In genomic region chr17:2547176-2547575, GRCh38 we compare ENCODE assay signal across 16 cellular contexts. TPM values are rescaled to one million over a fixed set of nuclear protein-coding genes. Genes with fewer than 3 reads are reported as not detected.
DNase-seq lines count a peak whose midpoint lies in the region; ATAC-seq, FAIRE-seq and TF ChIP-seq lines count a peak whose summit lies in the region.
"Had no signal": no experiment of that assay in that cellular context is flagged by ENCODE, and none has a peak within 500 bp of the region (broad histone marks: within the 10 kb centered on the region; RNA-seq: fewer than 3 reads in every experiment).

No MANE protein-coding gene starts in this region.

- H3K4me3 ChIP-seq in ACC112 (ENCODE audit: low read depth, low read length) (peak overlapping the region; percentile 21; the same call in 1 of the 2 replicates), foreskin fibroblast (ENCODE audit: low read depth in 1 of 2, low read length in 2 of 2) (no peak overlapping the region), kidney (ENCODE audit: low read length in 2 of 2) (no peak overlapping the region)
- H3K4me3 ChIP-seq: SJSA1, stomach had no signal

- DNase-seq in HCEC 1CT (peak; percentile 24), SK-MEL-5 (ENCODE audit: low read depth, low spot score) (peak; percentile 60), foreskin fibroblast (peak; percentile 10 to 45), midbrain (lab: John Stamatoyannopoulos, UW) (no peak), kidney (no peak)
- DNase-seq in activated T-helper 1 cell treated with anti-CD3 and anti-CD28 coated beads, Interleukin-12 subunit alpha, Interleukin-12 subunit beta, Interleukin-2, Interleukin-4 antibody, amounts not matched to agents 30 ng/mL and 10 ng/mL and 1 ng/mL, durations not matched to agents 14 hours and 24 hours and 36 hours (ENCODE audit: low spot score) = no peak
- DNase-seq: activated B cell treated with CpG ODN at 0.5 μM for 24 hours; amygdala; C1 segment of cervical spinal cord; NCI-H510A; posterior cingulate gyrus; stimulated activated CD4-positive, alpha-beta T cell treated with anti-CD3 and anti-CD28 coated beads, Interleukin-2, amount 100 ng/mL, for 48 hours; stomach had no signal

- no peak overlapping the region for H3K9ac ChIP-seq in kidney (ENCODE audit: low read length in 2 of 2)

- H3K36me3 ChIP-seq in ACC112 (ENCODE audit: insufficient read depth, low read length) (no peaks in the 10 kb centered on the region), kidney (ENCODE audit: control insufficient read depth in 1 of 2, insufficient read depth in 2 of 2, low read length in 2 of 2) (no peaks in the 10 kb centered on the region)
- H3K36me3 ChIP-seq: SJSA1, stomach had no signal

- H3K27ac ChIP-seq in ACC112 (ENCODE audit: low read depth, low read length) (no peak overlapping the region), kidney (ENCODE audit: low read depth in 2 of 2, low read length in 2 of 2) (no peak overlapping the region)
- H3K27ac ChIP-seq: SJSA1, stomach had no signal

- no peaks in the 10 kb centered on the region; the same call in 1 of the 2 replicates for H3K27me3 ChIP-seq in ACC112 (ENCODE audit: insufficient read depth, low read length)
- H3K27me3 ChIP-seq: SJSA1 had no signal

- no peak for ATAC-seq in GM18867 (IDR thresholded peaks at IDR 0.05; ENCODE audit: unreplicated experiment)

- no peak for FAIRE-seq in kidney (lab: Jason Lieb, UNC)

- TF ChIP-seq CTCF in foreskin fibroblast (IDR thresholded peaks at IDR 0.05; ENCODE audit: low read depth, low read length) (no peak), kidney (IDR thresholded peaks at IDR 0.05; ENCODE audit: borderline replicate concordance, extremely low read depth, insufficient read depth) (no peak)

- H3K4me1 ChIP-seq in ACC112 (ENCODE audit: control insufficient read depth, insufficient read depth, low read length, unreplicated experiment) (no peaks in the 10 kb centered on the region), kidney (ENCODE audit: control insufficient read depth in 1 of 2, insufficient read depth in 1 of 2, low read depth in 1 of 2, low read length in 2 of 2) (no peaks in the 10 kb centered on the region)
- H3K4me1 ChIP-seq: SJSA1 had no signal

- H3K9me3 Mint-ChIP-seq in activated T-helper 1 cell treated with anti-CD3 and anti-CD28 coated beads, Interleukin-12 subunit alpha, Interleukin-12 subunit beta, Interleukin-2, Interleukin-4 antibody, amounts not matched to agents 30 ng/mL and 10 ng/mL and 1 ng/mL, durations not matched to agents 14 hours and 24 hours and 36 hours = no peaks in the 10 kb centered on the region
- H3K9me3 Mint-ChIP-seq: activated B cell treated with CpG ODN at 0.5 μM for 24 hours had no signal

- H3K79me2 ChIP-seq in ACC112 (ENCODE audit: control insufficient read depth, insufficient read depth, low read length, unreplicated experiment) = no peaks in the 10 kb centered on the region

- H3K4me3 Mint-ChIP-seq in activated T-helper 1 cell treated with anti-CD3 and anti-CD28 coated beads, Interleukin-12 subunit alpha, Interleukin-12 subunit beta, Interleukin-2, Interleukin-4 antibody, amounts not matched to agents 30 ng/mL and 10 ng/mL and 1 ng/mL, durations not matched to agents 14 hours and 24 hours and 36 hours = no peak overlapping the region
- H3K4me3 Mint-ChIP-seq: activated B cell treated with CpG ODN at 0.5 μM for 24 hours had no signal

- H3K9me3 ChIP-seq in kidney (ENCODE audit: control insufficient read depth in 1 of 2, low read length in 2 of 2) = no peaks in the 10 kb centered on the region
- H3K9me3 ChIP-seq: SJSA1, stomach had no signal

- no peak overlapping the region for H3K27ac Mint-ChIP-seq in activated T-helper 1 cell treated with anti-CD3 and anti-CD28 coated beads, Interleukin-12 subunit alpha, Interleukin-12 subunit beta, Interleukin-2, Interleukin-4 antibody, amounts not matched to agents 30 ng/mL and 10 ng/mL and 1 ng/mL, durations not matched to agents 14 hours and 24 hours and 36 hours
- H3K27ac Mint-ChIP-seq: activated B cell treated with CpG ODN at 0.5 μM for 24 hours had no signal

- H3K4me1 Mint-ChIP-seq in activated T-helper 1 cell treated with anti-CD3 and anti-CD28 coated beads, Interleukin-12 subunit alpha, Interleukin-12 subunit beta, Interleukin-2, Interleukin-4 antibody, amounts not matched to agents 30 ng/mL and 10 ng/mL and 1 ng/mL, durations not matched to agents 14 hours and 24 hours and 36 hours (ENCODE audit: low read depth) = no peaks in the 10 kb centered on the region

- no peak overlapping the region for H2AFZ ChIP-seq in ACC112 (ENCODE audit: low read length, unreplicated experiment)

- H3K36me3 Mint-ChIP-seq in activated T-helper 1 cell treated with anti-CD3 and anti-CD28 coated beads, Interleukin-12 subunit alpha, Interleukin-12 subunit beta, Interleukin-2, Interleukin-4 antibody, amounts not matched to agents 30 ng/mL and 10 ng/mL and 1 ng/mL, durations not matched to agents 14 hours and 24 hours and 36 hours (ENCODE audit: low read depth) = no peaks in the 10 kb centered on the region

- intact Hi-C loops in activated T-helper 1 cell treated with anti-CD3 and anti-CD28 coated beads, Interleukin-12 subunit alpha, Interleukin-12 subunit beta, Interleukin-2, Interleukin-4 antibody, amounts not matched to agents 30 ng/mL and 10 ng/mL and 1 ng/mL, durations not matched to agents 14 hours and 24 hours and 36 hours (cut with micrococcal nuclease) = no loop called here
- intact Hi-C loops in kidney (cut with DNase I) = no loop called here

- peaks cover 3% of the 10 kb centered on the region for H3K27me3 Mint-ChIP-seq in activated T-helper 1 cell treated with anti-CD3 and anti-CD28 coated beads, Interleukin-12 subunit alpha, Interleukin-12 subunit beta, Interleukin-2, Interleukin-4 antibody, amounts not matched to agents 30 ng/mL and 10 ng/mL and 1 ng/mL, durations not matched to agents 14 hours and 24 hours and 36 hours (ENCODE audit: insufficient read depth)

- in situ Hi-C loops in SK-MEL-5 (cut with HindIII; ENCODE audit: low pct_unique_long_range_greater_than_20kb, low sequenced_read_pairs) = no loop called here

RNA-seq across cellular contexts. Expression of gene METTL16, which starts 35.5 kb away (rescaled TPM):
- 31.8 and 32.4 TPM in 2 replicates for total RNA-seq in SK-MEL-5 (2014; rRNA removed; shearing (Covaris generic))
- 31.5 and 35.9 TPM in 2 replicates for polyA plus RNA-seq in SK-MEL-5 (2015; cell fraction: cytosol; rRNA removed)
- 39.5 and 59.6 TPM in 2 replicates for polyA plus RNA-seq in SK-MEL-5 (2015; cell fraction: nucleus; rRNA removed)
- total RNA-seq in activated T-helper 1 cell treated with anti-CD3 and anti-CD28 coated beads, Interleukin-12 subunit alpha, Interleukin-12 subunit beta, Interleukin-2, Interleukin-4 antibody, amounts not matched to agents 30 ng/mL and 10 ng/mL and 1 ng/mL, durations not matched to agents 14 hours and 24 hours and 36 hours = 53.9 and 57.9 TPM in 2 replicates
- 37.2 TPM for total RNA-seq in kidney
- polyA plus RNA-seq in kidney (ENCODE audit: insufficient read depth, low read depth, low replicate concordance) = 18.0 TPM

RNA-seq across cellular contexts. Expression of gene PAFAH1B1, which starts 46.3 kb away (rescaled TPM):
- 110 and 114 TPM in 2 replicates for total RNA-seq in SK-MEL-5 (2014; rRNA removed; shearing (Covaris generic))
- 66.4 and 87.6 TPM in 2 replicates for polyA plus RNA-seq in SK-MEL-5 (2015; cell fraction: cytosol; rRNA removed)
- 58.5 and 67.0 TPM in 2 replicates for polyA plus RNA-seq in SK-MEL-5 (2015; cell fraction: nucleus; rRNA removed)
- 167 TPM in 2 replicates for total RNA-seq in activated T-helper 1 cell treated with anti-CD3 and anti-CD28 coated beads, Interleukin-12 subunit alpha, Interleukin-12 subunit beta, Interleukin-2, Interleukin-4 antibody, amounts not matched to agents 30 ng/mL and 10 ng/mL and 1 ng/mL, durations not matched to agents 14 hours and 24 hours and 36 hours
- total RNA-seq in kidney = 125 TPM
- 46.7 TPM for polyA plus RNA-seq in kidney (ENCODE audit: insufficient read depth, low read depth, low replicate concordance)

Comparison
In these comparisons a context has a peak if more than half of its experiments do, and no peak if none do; other contexts are left out.
1. DNase-seq: peak in HCEC 1CT (single experiment), SK-MEL-5 (single experiment) and foreskin fibroblast (2 of 2); none in activated T-helper 1 cell treated with anti-CD3 and anti-CD28 coated beads, Interleukin-12 subunit alpha, Interleukin-12 subunit beta, Interleukin-2, Interleukin-4 antibody, amounts not matched to agents 30 ng/mL and 10 ng/mL and 1 ng/mL, durations not matched to agents 14 hours and 24 hours and 36 hours (single experiment), midbrain (single experiment) and kidney (single experiment).